21 cellular contexts compared by ENCODE assay signal in genomic region chr11:133115099-133115498, GRCh38.
"Had no signal": no experiment of that assay in that cellular context is flagged by ENCODE, and none has a peak within 500 bp of the region (broad histone marks: within the 10 kb centered on the region; RNA-seq: fewer than 3 reads in every experiment).

No MANE protein-coding gene starts in this region.

- H3K27me3 ChIP-seq: dorsolateral prefrontal cortex, gastrocnemius medialis, neural progenitor cell, tibial nerve, upper lobe of left lung had no signal

- DNase-seq: effector CD4-positive, alpha-beta T cell; foreskin fibroblast; gastrocnemius medialis; head of caudate nucleus; hippocampal formation; left colon; mesenchymal stem cell; naive thymus-derived CD4-positive, alpha-beta T cell; stimulated activated CD4-positive, alpha-beta T cell treated with anti-CD3 and anti-CD28 coated beads, Interleukin-12 subunit alpha, Interleukin-12 subunit beta, amount 100 ng/mL, for 4 hours; stimulated activated CD4-positive, alpha-beta T cell treated with anti-CD3 and anti-CD28 coated beads, Interleukin-1b, Interleukin-23, amount 100 ng/mL, for 48 hours; stimulated activated CD4-positive, alpha-beta T cell treated with anti-CD3 and anti-CD28 coated beads, Interleukin-4, amount 100 ng/mL, for 1 hour; stimulated activated CD8-positive, alpha-beta memory T cell treated with anti-CD3 and anti-CD28 coated beads, Interleukin-4, amount 100 ng/mL, for 48 hours; stimulated activated naive CD4-positive, alpha-beta T cell; stimulated activated naive CD8-positive, alpha-beta T cell treated with anti-CD3 and anti-CD28 coated beads, Interleukin-15, amount 100 ng/mL, for 72 hours; upper lobe of left lung had no signal

- H3K36me3 ChIP-seq: gastrocnemius medialis, neural progenitor cell, tibial nerve, upper lobe of left lung had no signal

- H3K4me3 ChIP-seq: dorsolateral prefrontal cortex, gastrocnemius medialis, neural progenitor cell, smooth muscle cell, tibial nerve, upper lobe of left lung had no signal

- H3K27ac ChIP-seq: dorsolateral prefrontal cortex, gastrocnemius medialis, neural progenitor cell, parathyroid adenoma, tibial nerve, upper lobe of left lung had no signal

- H3K9me3 ChIP-seq: gastrocnemius medialis, upper lobe of left lung had no signal

- ATAC-seq: gastrocnemius medialis; left colon; naive thymus-derived CD4-positive, alpha-beta T cell; sciatic nerve; stimulated activated naive CD8-positive, alpha-beta T cell treated with anti-CD3 and anti-CD28 coated beads, Interleukin-15, amount 100 ng/mL, for 72 hours had no signal

- H3K4me1 ChIP-seq: gastrocnemius medialis, neural progenitor cell, parathyroid adenoma, tibial nerve had no signal
